Comparison of ENCODE assay signal across 19 cellular contexts in genomic region chr1:56149761-56150160, GRCh38.
A peak's percentile ranks its signal among the peaks of the same experiment; 100 is the strongest.
DNase-seq lines count a peak whose midpoint lies in the region; ATAC-seq, FAIRE-seq and TF ChIP-seq lines count a peak whose summit lies in the region.
"Had no signal": no experiment of that assay in that cellular context is flagged by ENCODE, and none has a peak within 500 bp of the region (broad histone marks: within the 10 kb centered on the region; RNA-seq: fewer than 3 reads in every experiment).

No MANE protein-coding gene starts in this region.

- no peak overlapping the region for H3K27ac Mint-ChIP-seq in WTC11
- H3K27ac Mint-ChIP-seq: B cell; CD8-positive, alpha-beta T cell; GM23338 had no signal

- H3K27ac ChIP-seq in left ventricle myocardium inferior (replicated peaks) (peak overlapping the region; percentile 16), mesendoderm (ENCODE audit: low read depth, low read length) (no peak overlapping the region)
- H3K27ac ChIP-seq: BLaER1 treated with 17β-estradiol and CSF1 and Interleukin-3, amounts not matched to agents 10 nM and 100 nM; HL-60 had no signal

- no peak for ATAC-seq in left ventricle myocardium superior
- ATAC-seq in WTC11, result no peak
- ATAC-seq in GM19467 (IDR thresholded peaks at IDR 0.05; ENCODE audit: unreplicated experiment), result no peak
- ATAC-seq: CD8-positive, alpha-beta T cell; GM23338 had no signal

- no peaks in the 10 kb centered on the region for H3K79me2 ChIP-seq in mesendoderm (ENCODE audit: control insufficient read depth, insufficient read depth, low read length)

- H3K9ac ChIP-seq in mesendoderm (ENCODE audit: low read length), result no peak overlapping the region
- H3K9ac ChIP-seq: BLaER1 treated with 17β-estradiol and CSF1 and Interleukin-3, amounts not matched to agents 10 nM and 100 nM had no signal

- H3K36me3 ChIP-seq in left ventricle myocardium inferior (no peaks in the 10 kb centered on the region), bronchial epithelial cell (ENCODE audit: control insufficient read depth, insufficient read depth, low read length) (no peaks in the 10 kb centered on the region), mesendoderm (ENCODE audit: control insufficient read depth, insufficient read depth, low read length) (no peaks in the 10 kb centered on the region)
- H3K36me3 ChIP-seq: BLaER1 treated with 17β-estradiol and CSF1 and Interleukin-3, amounts not matched to agents 10 nM and 100 nM had no signal

- H3K4me1 Mint-ChIP-seq in WTC11, result no peaks in the 10 kb centered on the region
- H3K4me1 Mint-ChIP-seq: B cell, GM23338 had no signal

- no peaks in the 10 kb centered on the region for H3K27me3 Mint-ChIP-seq in WTC11 (ENCODE audit: low read depth)

- H3K36me3 Mint-ChIP-seq in WTC11, result no peaks in the 10 kb centered on the region
- H3K36me3 Mint-ChIP-seq: CD8-positive, alpha-beta T cell had no signal

- H3K56ac ChIP-seq in mesendoderm (ENCODE audit: low read length), result no peak overlapping the region

- H3K27me3 ChIP-seq in left ventricle myocardium inferior (ENCODE audit: low read depth), result no peaks in the 10 kb centered on the region
- H3K27me3 ChIP-seq in bronchial epithelial cell (ENCODE audit: control insufficient read depth, insufficient read depth, low read length), result no peaks in the 10 kb centered on the region
- no peaks in the 10 kb centered on the region for H3K27me3 ChIP-seq in mesendoderm (ENCODE audit: insufficient read depth, low read length, poor library complexity)
- H3K27me3 ChIP-seq: BLaER1 treated with 17β-estradiol and CSF1 and Interleukin-3, amounts not matched to agents 10 nM and 100 nM had no signal

- no peak overlapping the region for H2BK15ac ChIP-seq in mesendoderm (replicated peaks; ENCODE audit: low read depth)

- no peaks in the 10 kb centered on the region for H3K9me3 ChIP-seq in left ventricle myocardium inferior (replicated peaks)
- H3K9me3 ChIP-seq: BLaER1 treated with 17β-estradiol and CSF1 and Interleukin-3, amounts not matched to agents 10 nM and 100 nM had no signal

- H3K9me3 Mint-ChIP-seq in WTC11, result no peaks in the 10 kb centered on the region
- H3K9me3 Mint-ChIP-seq: CD8-positive, alpha-beta T cell; GM23338 had no signal

- no peak overlapping the region for H3K23ac ChIP-seq in mesendoderm (ENCODE audit: low read length)

- no peak overlapping the region for H3K4me2 ChIP-seq in mesendoderm (ENCODE audit: low read length)
- H3K4me2 ChIP-seq: BLaER1 treated with 17β-estradiol and CSF1 and Interleukin-3, amounts not matched to agents 10 nM and 100 nM; GM23338 had no signal

- H2BK120ac ChIP-seq in mesendoderm (ENCODE audit: low read depth, low read length), result no peak overlapping the region

- H2AK5ac ChIP-seq in mesendoderm (ENCODE audit: low read length), result no peak overlapping the region

- TF ChIP-seq CTCF in left ventricle myocardium inferior (IDR thresholded peaks at IDR 0.05; ENCODE audit: borderline replicate concordance), result no peak
- no peak for TF ChIP-seq CTCF in bronchial epithelial cell (IDR thresholded peaks at IDR 0.05; ENCODE audit: insufficient read depth, low read length, severe bottlenecking)
- no peak for TF ChIP-seq CTCF in foreskin fibroblast (IDR thresholded peaks at IDR 0.05; ENCODE audit: low read depth, low read length)
- no peak for TF ChIP-seq CTCF in WTC11 (IDR thresholded peaks at IDR 0.05)

- H3K4me1 ChIP-seq in left ventricle myocardium inferior (peaks cover 45% of the 10 kb centered on the region), mesendoderm (ENCODE audit: control insufficient read depth, low read depth, low read length) (no peaks in the 10 kb centered on the region)
- H3K4me1 ChIP-seq: BLaER1 treated with 17β-estradiol and CSF1 and Interleukin-3, amounts not matched to agents 10 nM and 100 nM had no signal

- POLR2A ChIA-PET in WTC11 (lab: Charles Lee), result no interaction called here

- CTCF ChIA-PET in WTC11 (lab: Charles Lee), result no interaction called here

- intact Hi-C loops in left ventricle myocardium inferior (cut with micrococcal nuclease) (no loop called here), left ventricle myocardium superior (cut with micrococcal nuclease) (no loop called here)

- H3K18ac ChIP-seq in mesendoderm (ENCODE audit: low read length), result no peak overlapping the region

- DNase-seq in left ventricle myocardium inferior, result no peak
- no peak for DNase-seq in left ventricle myocardium superior
- DNase-seq in bronchial epithelial cell (ENCODE audit: low read depth), result peak; percentile 7
- peak; percentile 30 to 61 for DNase-seq in foreskin fibroblast
- peak; percentile 32 for DNase-seq in stromal cell of bone marrow (ENCODE audit: low read depth)
- DNase-seq in mesendoderm, result no peak
- DNase-seq in WTC11 (ENCODE audit: low spot score), result no peak
- DNase-seq: 8988T; Calu3; CD8-positive, alpha-beta T cell; DMS79 treated with DMSO at 0.1 percent for 48 hours; GF-D8; HCEC 1CT had no signal

- no peak for FAIRE-seq in bronchial epithelial cell (lab: Jason Lieb, UNC)
- FAIRE-seq: H54 had no signal

- H3K4me3 ChIP-seq in left ventricle myocardium inferior (no peak overlapping the region), bronchial epithelial cell (ENCODE audit: low read depth, low read length) (no peak overlapping the region), foreskin fibroblast (ENCODE audit: low read depth in 1 of 2, low read length in 2 of 2) (no peak overlapping the region), mesendoderm (ENCODE audit: low read length) (no peak overlapping the region)
- H3K4me3 ChIP-seq: BLaER1 treated with 17β-estradiol and CSF1 and Interleukin-3, amounts not matched to agents 10 nM and 100 nM; GM23338 had no signal

- H4K8ac ChIP-seq in mesendoderm (ENCODE audit: low read depth, low read length), result no peak overlapping the region

- H3K4me3 Mint-ChIP-seq in WTC11, result no peak overlapping the region
- H3K4me3 Mint-ChIP-seq: B cell; CD8-positive, alpha-beta T cell; GM23338 had no signal

- H4K5ac ChIP-seq in mesendoderm (ENCODE audit: low read length), result no peak overlapping the region

- no CpG with 5 or more reads among the region's 6 CpGs for WGBS in mesendoderm (ENCODE audit: extremely low coverage, insufficient coverage, low lambda C conversion rate)

- no peaks in the 10 kb centered on the region for H3K79me1 ChIP-seq in mesendoderm (ENCODE audit: low read length)

- no peak overlapping the region for H3K4ac ChIP-seq in mesendoderm (ENCODE audit: low read depth, low read length)

- H2BK5ac ChIP-seq in mesendoderm (ENCODE audit: low read length), result no peak overlapping the region

TF ChIP-seq in WTC11, 78 proteins besides CTCF, POLR2A, EP300 and RAD21:
- no peak for TF ChIP-seq ZNF121 (CRISPR knock-in tag; IDR thresholded peaks at IDR 0.05)
- no peak for TF ChIP-seq ZNF317 (CRISPR knock-in tag; IDR thresholded peaks at IDR 0.05; ENCODE audit: borderline replicate concordance, low read depth)
- no peak for TF ChIP-seq ATF2 (CRISPR knock-in tag; IDR thresholded peaks at IDR 0.05; ENCODE audit: borderline replicate concordance, low read depth)
- no peak for TF ChIP-seq USF1 (CRISPR knock-in tag; IDR thresholded peaks at IDR 0.05)
- TF ChIP-seq TP53 (CRISPR knock-in tag; IDR thresholded peaks at IDR 0.05), result no peak
- TF ChIP-seq ZNF281 (CRISPR knock-in tag; IDR thresholded peaks at IDR 0.05), result no peak
TF ChIP-seq in WTC11: peak in this region for 0.

Comparison
In these comparisons a context has a peak if more than half of its experiments do, and no peak if none do; other contexts are left out.
1. DNase-seq: peak in bronchial epithelial cell (single experiment), foreskin fibroblast (2 of 2) and stromal cell of bone marrow (single experiment); none in left ventricle myocardium inferior (single experiment), left ventricle myocardium superior (single experiment), mesendoderm (single experiment) and WTC11 (single experiment).